ENCODE assay signal across 10 cellular contexts in genomic region chr19:35746556-35746955, GRCh38. TPM values are rescaled to one million over a fixed set of nuclear protein-coding genes. Genes with fewer than 3 reads are reported as not detected.
DNase-seq lines count a peak whose midpoint lies in the region; ATAC-seq and TF ChIP-seq lines count a peak whose summit lies in the region.
"Had no signal": no experiment of that assay in that cellular context is flagged by ENCODE, and none has a peak within 500 bp of the region (broad histone marks: within the 10 kb centered on the region; RNA-seq: fewer than 3 reads in every experiment).

No MANE protein-coding gene starts in this region.

- no peaks in the 10 kb centered on the region for H3K27me3 Mint-ChIP-seq in activated naive CD4-positive, alpha-beta T cell treated with anti-CD3 and anti-CD28 coated beads, Interleukin-2, amount 10 ng/mL, durations not matched to agents 7 days and 5 days
- no peaks in the 10 kb centered on the region for H3K27me3 Mint-ChIP-seq in activated CD8-positive, alpha-beta T cell treated with anti-CD3 and anti-CD28 coated beads for 36 hours

- H3K36me3 ChIP-seq in iPS-18a (ENCODE audit: control insufficient read depth, low read depth, low read length) (no peaks in the 10 kb centered on the region), subcutaneous abdominal adipose tissue (ENCODE audit: control insufficient read depth in 5 of 5, insufficient read depth in 5 of 5, low read length in 5 of 5) (peaks cover 0 to 15% (median 4%) of the 10 kb centered on the region in 5 donors)

- no peak overlapping the region for H3K27ac ChIP-seq in iPS-18a (ENCODE audit: low read length)
- peak overlapping the region; percentile 46 for H3K27ac ChIP-seq in subcutaneous abdominal adipose tissue (ENCODE audit: low read depth, low read length)

- TF ChIP-seq CTCF in activated CD8-positive, alpha-beta T cell treated with anti-CD3 and anti-CD28 coated beads for 36 hours (IDR thresholded peaks at IDR 0.05) = no peak

- H3K9ac ChIP-seq in iPS-18a (ENCODE audit: low read length) (peak overlapping the region; percentile 94), subcutaneous abdominal adipose tissue (ENCODE audit: low read length in 5 of 5) (peak overlapping the region in 4 of 5 donors; percentile 16 to 96 (median 81))

- CTCF ChIA-PET in activated naive CD4-positive, alpha-beta T cell treated with anti-CD3 and anti-CD28 coated beads, Interleukin-2, amount 10 ng/mL, durations not matched to agents 7 days and 5 days (lab: Charles Lee) = interaction anchor here (1.2 kb wide), 1 partner anchor 52 kb away, joined by 4 read pairs; no protein-coding TSS in a partner anchor
- CTCF ChIA-PET in activated CD8-positive, alpha-beta T cell treated with anti-CD3 and anti-CD28 coated beads for 36 hours (lab: Charles Lee) = interaction anchor here (1.4 to 2.6 kb wide), 2 partner anchors 52 to 73 kb away, joined by 3 to 10 read pairs; no protein-coding TSS in a partner anchor

- H3K4me3 ChIP-seq in iPS-18a (ENCODE audit: low read length) = peak overlapping the region; percentile 88
- H3K4me3 ChIP-seq in subcutaneous abdominal adipose tissue (ENCODE audit: low read depth in 1 of 5, low read length in 5 of 5) = peak overlapping the region; percentile 79 to 94 (median 88)

- H3K4me3 Mint-ChIP-seq in activated naive CD4-positive, alpha-beta T cell treated with anti-CD3 and anti-CD28 coated beads, Interleukin-2, amount 10 ng/mL, durations not matched to agents 7 days and 5 days = peak overlapping the region; percentile 100
- H3K4me3 Mint-ChIP-seq in activated CD8-positive, alpha-beta T cell treated with anti-CD3 and anti-CD28 coated beads for 36 hours = peak overlapping the region; percentile 87

- H3K9me3 ChIP-seq in iPS-18a (ENCODE audit: control insufficient read depth, low read depth, low read length) (no peaks in the 10 kb centered on the region), subcutaneous abdominal adipose tissue (ENCODE audit: control insufficient read depth in 5 of 5, low read length in 5 of 5) (peaks cover 0 to 2% (median 0%) of the 10 kb centered on the region in 5 donors)

- POLR2A ChIA-PET in activated CD8-positive, alpha-beta T cell treated with anti-CD3 and anti-CD28 coated beads for 36 hours (lab: Charles Lee) = interaction anchor here (1.6 to 7.5 kb wide), 3 partner anchors 10 to 33 kb away, joined by 5 to 99 read pairs (median 19); partner anchors contain the start of gene HSPB6

- H3K9me3 Mint-ChIP-seq in activated naive CD4-positive, alpha-beta T cell treated with anti-CD3 and anti-CD28 coated beads, Interleukin-2, amount 10 ng/mL, durations not matched to agents 7 days and 5 days = no peaks in the 10 kb centered on the region
- H3K9me3 Mint-ChIP-seq in activated CD8-positive, alpha-beta T cell treated with anti-CD3 and anti-CD28 coated beads for 36 hours = no peaks in the 10 kb centered on the region

- intact Hi-C loops in activated CD8-positive, alpha-beta T cell treated with anti-CD3 and anti-CD28 coated beads for 36 hours (cut with micrococcal nuclease) = loop anchor here (5.0 kb wide), 1 partner anchor 34 kb away; no protein-coding TSS in a partner anchor

- H3K4me1 ChIP-seq in iPS-18a (ENCODE audit: control insufficient read depth, low read depth, low read length) (peaks cover 5% of the 10 kb centered on the region), subcutaneous abdominal adipose tissue (ENCODE audit: control insufficient read depth in 5 of 5, insufficient read depth in 5 of 5, low read length in 5 of 5) (peaks cover 20 to 53% (median 43%) of the 10 kb centered on the region in 5 donors)

- peak overlapping the region; percentile 99 for H3K27ac Mint-ChIP-seq in activated naive CD4-positive, alpha-beta T cell treated with anti-CD3 and anti-CD28 coated beads, Interleukin-2, amount 10 ng/mL, durations not matched to agents 7 days and 5 days
- H3K27ac Mint-ChIP-seq in activated CD8-positive, alpha-beta T cell treated with anti-CD3 and anti-CD28 coated beads for 36 hours = peak overlapping the region; percentile 97

- H3K36me3 Mint-ChIP-seq in activated naive CD4-positive, alpha-beta T cell treated with anti-CD3 and anti-CD28 coated beads, Interleukin-2, amount 10 ng/mL, durations not matched to agents 7 days and 5 days = peaks cover 25% of the 10 kb centered on the region
- peaks cover 30% of the 10 kb centered on the region for H3K36me3 Mint-ChIP-seq in activated CD8-positive, alpha-beta T cell treated with anti-CD3 and anti-CD28 coated beads for 36 hours (ENCODE audit: low read depth)

- no peaks in the 10 kb centered on the region for H3K27me3 ChIP-seq in iPS-18a (ENCODE audit: control insufficient read depth, insufficient read depth, low read length)
- peaks cover 0 to 4% (median 0%) of the 10 kb centered on the region in 5 donors for H3K27me3 ChIP-seq in subcutaneous abdominal adipose tissue (ENCODE audit: control insufficient read depth in 5 of 5, insufficient read depth in 4 of 5, low read length in 5 of 5)

- no peak for DNase-seq in activated naive CD4-positive, alpha-beta T cell treated with anti-CD3 and anti-CD28 coated beads, Interleukin-2, amount 10 ng/mL, durations not matched to agents 7 days and 5 days
- no peak for DNase-seq in activated naive CD4-positive, alpha-beta T cell treated with Interleukin-2 at 50 U/mL for 16 hours
- no peak for DNase-seq in activated CD8-positive, alpha-beta T cell treated with anti-CD3 and anti-CD28 coated beads for 36 hours
- no peak for DNase-seq in OCI-M2 (lab: John Stamatoyannopoulos, UW; ENCODE audit: unreplicated experiment)
- DNase-seq in D341Med (ENCODE audit: low spot score) = no peak
- no peak for DNase-seq in NCI-H1105 treated with DMSO at 0.1 percent for 48 hours (lab: John Stamatoyannopoulos, UW)
- DNase-seq: NCI-H1092 had no signal

- no peak for ATAC-seq in activated CD8-positive, alpha-beta T cell treated with anti-CD3 and anti-CD28 coated beads for 36 hours
- ATAC-seq: activated CD4-positive, CD25-positive, alpha-beta regulatory T cell treated with anti-CD3 and anti-CD28 coated beads, Interleukin-2, amount 50 U/mL, for 24 hours had no signal

- peaks cover 68% of the 10 kb centered on the region for H3K4me1 Mint-ChIP-seq in activated naive CD4-positive, alpha-beta T cell treated with anti-CD3 and anti-CD28 coated beads, Interleukin-2, amount 10 ng/mL, durations not matched to agents 7 days and 5 days
- peaks cover 43% of the 10 kb centered on the region for H3K4me1 Mint-ChIP-seq in activated CD8-positive, alpha-beta T cell treated with anti-CD3 and anti-CD28 coated beads for 36 hours (ENCODE audit: low read depth)

RNA-seq across cellular contexts. Expression of gene PSENEN, which starts 1.1 kb away (rescaled TPM):
- total RNA-seq in activated CD8-positive, alpha-beta T cell treated with anti-CD3 and anti-CD28 coated beads for 36 hours = 10 to 100 TPM; 37.2 to 41.3 TPM

RNA-seq across cellular contexts. Expression of gene U2AF1L4, which starts 1.3 kb away (rescaled TPM):
- 10 to 100 TPM; 41.7 to 42.5 TPM for total RNA-seq in activated CD8-positive, alpha-beta T cell treated with anti-CD3 and anti-CD28 coated beads for 36 hours

RNA-seq across cellular contexts. Expression of gene LIN37, which starts 1.8 kb away (rescaled TPM):
- 1 to 10 TPM; 4.5 to 7.8 TPM for total RNA-seq in activated CD8-positive, alpha-beta T cell treated with anti-CD3 and anti-CD28 coated beads for 36 hours

RNA-seq across cellular contexts. Expression of gene IGFLR1, which starts 4.3 kb away (rescaled TPM):
- 100 to 1,000 TPM; 140 to 143 TPM for total RNA-seq in activated CD8-positive, alpha-beta T cell treated with anti-CD3 and anti-CD28 coated beads for 36 hours

RNA-seq across cellular contexts. Expression of gene HSPB6, which starts 10.3 kb away (rescaled TPM):
- under 1 TPM; 0.85 to 0.95 TPM for total RNA-seq in activated CD8-positive, alpha-beta T cell treated with anti-CD3 and anti-CD28 coated beads for 36 hours
